11 cellular contexts compared by ENCODE assay signal in the genomic region with DNA sequence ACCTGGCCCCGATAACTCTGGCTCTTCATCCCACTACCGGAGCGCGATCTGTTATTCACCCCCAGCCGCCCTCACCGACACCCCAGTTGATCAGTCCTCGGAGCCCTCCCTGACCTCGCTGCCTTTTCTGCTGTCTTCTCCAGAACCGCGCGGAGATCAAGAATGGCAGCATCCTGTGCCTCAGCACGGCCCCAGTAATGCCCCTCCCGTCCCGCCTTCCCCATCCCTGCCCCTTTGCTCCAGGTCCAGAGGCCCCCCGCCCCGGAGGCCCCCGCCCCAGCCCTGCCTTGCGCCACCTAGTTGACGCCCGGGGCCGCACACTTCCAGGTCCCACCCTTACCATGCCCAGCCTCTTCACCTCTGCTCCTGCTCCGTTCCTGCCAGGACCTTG. TPM values are rescaled to one million over a fixed set of nuclear protein-coding genes. Genes with fewer than 3 reads are reported as not detected.
DNase-seq lines count a peak whose midpoint lies in the region; ATAC-seq, FAIRE-seq and TF ChIP-seq lines count a peak whose summit lies in the region.
"Had no signal": no experiment of that assay in that cellular context is flagged by ENCODE, and none has a peak within 500 bp of the region (broad histone marks: within the 10 kb centered on the region; RNA-seq: fewer than 3 reads in every experiment).

No MANE protein-coding gene starts in this region.

- no peaks in the 10 kb centered on the region for H3K9me1 ChIP-seq in K562 (ENCODE audit: control insufficient read depth, insufficient read depth, low read length)

- H3K27me3 ChIP-seq in HCT116 (ENCODE audit: insufficient read depth, low read length) = no peaks in the 10 kb centered on the region
- H3K27me3 ChIP-seq in K562 (ENCODE audit: control insufficient read depth in 2 of 2, insufficient read depth in 2 of 2, low read length in 2 of 2) = no peaks in the 10 kb centered on the region
- no peaks in the 10 kb centered on the region for H3K27me3 ChIP-seq in rectal smooth muscle tissue (ENCODE audit: control insufficient read depth, insufficient read depth, low read length)

- TF ChIP-seq POLR2A in HCT116 (IDR thresholded peaks at IDR 0.05; ENCODE audit: borderline replicate concordance, extremely low read depth, insufficient read depth, insufficient read length) (peak; percentile 20), K562 (conservative IDR thresholded peaks at IDR 0.05) (no peak)

- 97% methylated on average over 5 of the region's 22 CpGs for WGBS in K562 (ENCODE audit: insufficient coverage, low coverage, missing lambda C conversion rate)

- H3K36me3 ChIP-seq in HCT116 (ENCODE audit: control insufficient read depth in 1 of 2, insufficient read depth in 2 of 2, low read length in 2 of 2) (peaks cover 27 to 39% of the 10 kb centered on the region in 2 experiments; a peak in 3 of 4 replicates), K562 (ENCODE audit: control insufficient read depth, insufficient read depth, low read length) (peaks cover 91% of the 10 kb centered on the region), rectal smooth muscle tissue (ENCODE audit: control insufficient read depth, insufficient read depth, low read length) (peaks cover 42% of the 10 kb centered on the region)

- BruUV-seq in HCT116 (replicated peaks; lab: Mats Ljungman, UMichigan) (no TSS peak), K562 (replicated peaks; lab: Mats Ljungman, UMichigan) (no TSS peak)

- CTCF ChIA-PET in HCT116 (lab: Charles Lee) = interaction anchor here (0.7 to 2.3 kb wide), 6 partner anchors 13 to 305 kb away, joined by 4 to 13 read pairs (median 8); a partner anchor contains a TSS
- CTCF ChIA-PET in K562 (lab: Yijun Ruan, JAX; ENCODE audit: low intra/inter-chr PET ratio) = no interaction called here

- in situ Hi-C loops in K562 (cut with MboI) (no loop called here), KBM-7 (cut with MboI; ENCODE audit: low pct_unique_long_range_greater_than_20kb, low sequenced_read_pairs) (no loop called here)

- H3K9ac ChIP-seq in HCT116 (ENCODE audit: low read length) = peak overlapping the region; percentile 75
- H3K9ac ChIP-seq in K562 (ENCODE audit: insufficient read depth in 1 of 2, low read depth in 2 of 2, low read length in 2 of 2) = peak overlapping the region in 1 of 2 experiments; percentile 9; a peak in 1 of 4 replicates
- H3K9ac ChIP-seq in rectal smooth muscle tissue (ENCODE audit: low read length) = no peak overlapping the region

- intact Hi-C loops in HCT116 (cut with micrococcal nuclease) = no loop called here
- intact Hi-C loops in K562 (cut with micrococcal nuclease) = no loop called here

- POLR2A ChIA-PET in HCT116 (lab: Charles Lee) = interaction anchor here (0.7 to 2.3 kb wide), 2 partner anchors 42 to 45 kb away, joined by 8 read pairs; no protein-coding TSS in a partner anchor
- POLR2A ChIA-PET in K562 (lab: Yijun Ruan, JAX) = interaction anchor here (0.6 to 0.9 kb wide), 4 partner anchors 9 to 44 kb away, joined by 3 to 7 read pairs (median 4); no protein-coding TSS in a partner anchor

- no peak overlapping the region for H3K4me3 Mint-ChIP-seq in stimulated activated effector memory CD8-positive, alpha-beta T cell treated with anti-CD3 and anti-CD28 coated beads, Interleukin-12 subunit alpha, Interleukin-12 subunit beta, amount 100 ng/mL, for 72 hours

- H3K36me3 Mint-ChIP-seq in stimulated activated effector memory CD8-positive, alpha-beta T cell treated with anti-CD3 and anti-CD28 coated beads, Interleukin-12 subunit alpha, Interleukin-12 subunit beta, amount 100 ng/mL, for 72 hours = peaks cover 87% of the 10 kb centered on the region

- H3K4me1 Mint-ChIP-seq in stimulated activated effector memory CD8-positive, alpha-beta T cell treated with anti-CD3 and anti-CD28 coated beads, Interleukin-12 subunit alpha, Interleukin-12 subunit beta, amount 100 ng/mL, for 72 hours = peaks cover 20% of the 10 kb centered on the region

- TF ChIP-seq CTCF in HCT116 (IDR thresholded peaks at IDR 0.05 in 2 of 3, conservative IDR thresholded peaks at IDR 0.05 in 1 of 3; ENCODE audit: borderline replicate concordance in 1 of 3, insufficient read depth in 1 of 3, low read depth in 2 of 3, low read length in 2 of 3) (peak in 2 of 3 experiments; percentile 31 to 48; a peak in 3 of 6 replicates), K562 (IDR thresholded peaks at IDR 0.05 in 2 of 3, conservative IDR thresholded peaks at IDR 0.05 in 1 of 3; ENCODE audit: insufficient read depth in 2 of 3, low read depth in 1 of 3, low read length in 3 of 3) (no peak)

- H3K27ac ChIP-seq in HCT116 (ENCODE audit: low read depth, low read length) (peak overlapping the region; percentile 99), K562 (ENCODE audit: extremely low read depth, low read depth, low read length) (no peak overlapping the region), rectal smooth muscle tissue (ENCODE audit: low read depth, low read length) (no peak overlapping the region)

- peaks cover 29% of the 10 kb centered on the region for H3K79me2 ChIP-seq in HCT116 (ENCODE audit: insufficient read depth, low read length)
- H3K79me2 ChIP-seq in K562 (ENCODE audit: control insufficient read depth, insufficient read depth, low read length) = peaks cover 11% of the 10 kb centered on the region; the same call in 2 of the 3 replicates

- DNase-seq in HCT116 (ENCODE audit: low read depth, low spot score) (no peak), K562 (ENCODE audit: extremely low read depth in 1 of 4, low spot score in 3 of 4) (no peak), KBM-7 (no peak), DMS 273 treated with DMSO at 0.1 percent for 48 hours (lab: John Stamatoyannopoulos, UW) (no peak)
- no peak for DNase-seq in stimulated activated effector memory CD8-positive, alpha-beta T cell treated with anti-CD3 and anti-CD28 coated beads, Interleukin-12 subunit alpha, Interleukin-12 subunit beta, amount 100 ng/mL, for 72 hours (ENCODE audit: low spot score in 2 of 2)
- no peak for DNase-seq in activated CD4-positive, alpha-beta T cell treated with anti-CD3 and anti-CD28 coated beads, Interleukin-2, amount 50 U/mL, for 4 hours
- DNase-seq: erythroblast; NCI-H774; stimulated activated CD8-positive, alpha-beta memory T cell treated with anti-CD3 and anti-CD28 coated beads, Interleukin-4, amount 100 ng/mL, for 48 hours had no signal

- no peaks in the 10 kb centered on the region for H3K9me3 Mint-ChIP-seq in stimulated activated effector memory CD8-positive, alpha-beta T cell treated with anti-CD3 and anti-CD28 coated beads, Interleukin-12 subunit alpha, Interleukin-12 subunit beta, amount 100 ng/mL, for 72 hours

- H3K4me3 ChIP-seq in HCT116 (replicated peaks in 1 of 2; ENCODE audit: low read depth in 1 of 2, low read length in 2 of 2) (peak overlapping the region; percentile 78), K562 (no peak overlapping the region), iPS-18c (ENCODE audit: insufficient read depth, low read depth, low read length) (peak overlapping the region; percentile 70), rectal smooth muscle tissue (ENCODE audit: low read length) (peak overlapping the region; percentile 51)

- FAIRE-seq in K562 (lab: Jason Lieb, UNC) = no peak

- peaks cover 15 to 33% of the 10 kb centered on the region in 2 experiments for H3K4me1 ChIP-seq in HCT116 (ENCODE audit: control insufficient read depth in 1 of 2, insufficient read depth in 2 of 2, low read length in 2 of 2)
- peaks cover 0 to 48% of the 10 kb centered on the region in 2 experiments; a peak in 4 of 5 replicates for H3K4me1 ChIP-seq in K562 (replicated peaks in 1 of 2; ENCODE audit: control insufficient read depth in 2 of 2, insufficient read depth in 2 of 2, low read length in 2 of 2)
- no peaks in the 10 kb centered on the region for H3K4me1 ChIP-seq in rectal smooth muscle tissue (ENCODE audit: control insufficient read depth, insufficient read depth, low read length)

- H4K20me1 ChIP-seq in HCT116 (ENCODE audit: insufficient read depth) (no peaks in the 10 kb centered on the region; the same call in 1 of the 2 replicates), K562 (replicated peaks; ENCODE audit: control insufficient read depth, insufficient read depth, low read length) (no peaks in the 10 kb centered on the region)

- RAD21 ChIA-PET in HCT116 (lab: Charles Lee; ENCODE audit: low non-redundant PET in 1 of 2, low total read pairs in 2 of 2, uncharacterized antibody in 2 of 2, unreplicated experiment in 2 of 2) = no interaction called here

- TF ChIP-seq EP300 in K562 (IDR thresholded peaks at IDR 0.05; ENCODE audit: low read length) = no peak

- no peak overlapping the region for H2AFZ ChIP-seq in HCT116 (ENCODE audit: low read depth, low read length, poor library complexity, severe bottlenecking)
- no peak overlapping the region for H2AFZ ChIP-seq in K562 (ENCODE audit: low read depth, low read length)

- H3K4me2 ChIP-seq in HCT116 (ENCODE audit: low read length) (peak overlapping the region; percentile 97), K562 (ENCODE audit: insufficient read depth, low read length) (no peak overlapping the region)

- ATAC-seq in HCT116 (peak; percentile 61), K562 (0 out of 3 replicates have a peak, but pooled peaks have one; percentile 10)
- ATAC-seq in stimulated activated effector memory CD8-positive, alpha-beta T cell treated with anti-CD3 and anti-CD28 coated beads, Interleukin-12 subunit alpha, Interleukin-12 subunit beta, amount 100 ng/mL, for 72 hours = no peak

- H3K9me2 ChIP-seq in HCT116 (ENCODE audit: insufficient read depth) = no peaks in the 10 kb centered on the region

- H3K27ac Mint-ChIP-seq in stimulated activated effector memory CD8-positive, alpha-beta T cell treated with anti-CD3 and anti-CD28 coated beads, Interleukin-12 subunit alpha, Interleukin-12 subunit beta, amount 100 ng/mL, for 72 hours = no peak overlapping the region

- H3K9me3 ChIP-seq in HCT116 (ENCODE audit: control insufficient read depth in 1 of 2, insufficient read depth in 1 of 2, low read depth in 1 of 2, low read length in 2 of 2) (no peaks in the 10 kb centered on the region), K562 (replicated peaks; ENCODE audit: control insufficient read depth, insufficient read depth, low read depth, low read length) (no peaks in the 10 kb centered on the region), iPS-18c (ENCODE audit: control insufficient read depth, insufficient read depth, low read length) (peaks cover 2% of the 10 kb centered on the region)

- TF ChIP-seq RAD21 in HCT116 (IDR thresholded peaks at IDR 0.05; ENCODE audit: low read depth) = no peak
- TF ChIP-seq RAD21 in K562 (CRISPR knock-in tag; conservative IDR thresholded peaks at IDR 0.05 in 1 of 2, IDR thresholded peaks at IDR 0.05 in 1 of 2) = no peak

RNA-seq across cellular contexts. Expression of a gene that starts 0.9 kb away (rescaled TPM):
- total RNA-seq in HCT116 (2021; ENCODE audit: unreplicated experiment) (45.8 TPM), K562 (2014; rRNA removed) (1.9 and 3.1 TPM in 2 replicates), K562 (2014; rRNA removed; fragmentation: Illumina TruSeq; extraction: Trizol) (0.48 and 0.58 TPM in 2 replicates), K562 (2015; rRNA removed; fragmentation: Illumina TruSeq; extraction: Trizol) (1.5 and 1.7 TPM in 2 replicates), K562 (2021) (3.9 and 4.6 TPM in 2 replicates)
- 53.4 and 60.6 TPM in 2 replicates for polyA plus RNA-seq in HCT116 (2012)
- 12.1 and 42.9 TPM in 2 replicates for total RNA-seq in K562 (2011; cell fraction: chromatin; rRNA removed; ENCODE audit: low replicate concordance)
- 32.0 and 40.1 TPM in 2 replicates for total RNA-seq in K562 (2011; cell fraction: nucleolus; rRNA removed)
- 12.4 and 17.4 TPM in 2 replicates for total RNA-seq in K562 (2011; cell fraction: nucleoplasm; rRNA removed)
- polyA plus RNA-seq in K562 (2011; rRNA removed) (2.5 and 4.0 TPM in 2 replicates), K562 (2014; fragmentation: Illumina TruSeq; extraction: Trizol) (0.82 and 1.3 TPM in 2 replicates), K562 (2014; fragmentation: Nextera tagmentation; extraction: Ambion mirVana) (under 1 TPM; 0.04 to 0.06 TPM), K562 (2014; rRNA removed) (5.1 and 5.2 TPM in 2 replicates)
- polyA plus RNA-seq in K562 (2011; cell fraction: cytosol; rRNA removed) = 2.2 and 3.1 TPM in 2 replicates
- 35.2 and 59.8 TPM in 2 replicates for polyA plus RNA-seq in K562 (2011; cell fraction: nucleus; rRNA removed)
- 3.7 and 5.7 TPM in 2 replicates for polyA plus RNA-seq in K562 (2012)
- polyA minus RNA-seq in K562 (2011; rRNA and poly(A)+ RNA removed) = 0.51 and 0.53 TPM in 2 replicates
- 0.57 and 1.3 TPM in 2 replicates for polyA minus RNA-seq in K562 (2011; cell fraction: cytosol; rRNA and poly(A)+ RNA removed)
- 5.8 and 7.3 TPM in 2 replicates for polyA minus RNA-seq in K562 (2011; cell fraction: nucleus; rRNA and poly(A)+ RNA removed)

RNA-seq across cellular contexts. Expression of a gene that starts 7.8 kb away (rescaled TPM):
- total RNA-seq in HCT116 (2021; ENCODE audit: unreplicated experiment) = 114 TPM
- 92.8 and 99.8 TPM in 2 replicates for polyA plus RNA-seq in HCT116 (2012)
- total RNA-seq in K562 (2011; cell fraction: chromatin; rRNA removed; ENCODE audit: low replicate concordance) = 211 and 651 TPM in 2 replicates
- 388 and 435 TPM in 2 replicates for total RNA-seq in K562 (2011; cell fraction: nucleolus; rRNA removed)
- total RNA-seq in K562 (2011; cell fraction: nucleoplasm; rRNA removed) = 240 and 280 TPM in 2 replicates
- 109 and 145 TPM in 2 replicates for total RNA-seq in K562 (2014; rRNA removed)
- total RNA-seq in K562 (2014; rRNA removed; fragmentation: Illumina TruSeq; extraction: Trizol) = 52.8 and 64.0 TPM in 2 replicates
- 105 and 106 TPM in 2 replicates for total RNA-seq in K562 (2015; rRNA removed; fragmentation: Illumina TruSeq; extraction: Trizol)
- 114 and 115 TPM in 2 replicates for total RNA-seq in K562 (2021)
- 83.4 and 101 TPM in 2 replicates for polyA plus RNA-seq in K562 (2011; rRNA removed)
- 110 and 215 TPM in 2 replicates for polyA plus RNA-seq in K562 (2011; cell fraction: cytosol; rRNA removed)
- 277 and 411 TPM in 2 replicates for polyA plus RNA-seq in K562 (2011; cell fraction: nucleus; rRNA removed)
- polyA plus RNA-seq in K562 (2012) = 96.3 and 105 TPM in 2 replicates
- polyA plus RNA-seq in K562 (2014; fragmentation: Illumina TruSeq; extraction: Trizol) = 127 and 129 TPM in 2 replicates
- 10 to 100 TPM in 1 of 2 experiments, 1 to 10 TPM in 1; 9.7 to 18.9 TPM for polyA plus RNA-seq in K562 (2014; fragmentation: Nextera tagmentation; extraction: Ambion mirVana)
- polyA plus RNA-seq in K562 (2014; rRNA removed) = 139 and 150 TPM in 2 replicates
- polyA minus RNA-seq in K562 (2011; rRNA and poly(A)+ RNA removed) = 61.7 and 80.1 TPM in 2 replicates
- 51.9 and 58.9 TPM in 2 replicates for polyA minus RNA-seq in K562 (2011; cell fraction: cytosol; rRNA and poly(A)+ RNA removed)
- polyA minus RNA-seq in K562 (2011; cell fraction: nucleus; rRNA and poly(A)+ RNA removed) = 108 and 112 TPM in 2 replicates

RNA-seq across cellular contexts. Expression of a gene that starts 9.9 kb away (rescaled TPM):
- total RNA-seq in HCT116 (2021; ENCODE audit: unreplicated experiment) (0.30 TPM), K562 (2014; rRNA removed) (0.12 TPM in 1 of 2 replicates, not detected in the other), K562 (2014; rRNA removed; fragmentation: Illumina TruSeq; extraction: Trizol) (not detected in 2 replicates), K562 (2015; rRNA removed; fragmentation: Illumina TruSeq; extraction: Trizol) (not detected in 2 replicates), K562 (2021) (not detected in 2 replicates)
- 0.14 and 0.16 TPM in 2 replicates for polyA plus RNA-seq in HCT116 (2012)
- total RNA-seq in K562 (2011; cell fraction: chromatin; rRNA removed; ENCODE audit: low replicate concordance) = not detected in 2 replicates
- not detected in 2 replicates for total RNA-seq in K562 (2011; cell fraction: nucleolus; rRNA removed)
- not detected in 2 replicates for total RNA-seq in K562 (2011; cell fraction: nucleoplasm; rRNA removed)
- polyA plus RNA-seq in K562 (2011; rRNA removed) (0.08 TPM in 1 of 2 replicates, not detected in the other), K562 (2014; fragmentation: Illumina TruSeq; extraction: Trizol) (not detected in 2 replicates), K562 (2014; fragmentation: Nextera tagmentation; extraction: Ambion mirVana) (not detected), K562 (2014; rRNA removed) (not detected in 2 replicates)
- polyA plus RNA-seq in K562 (2011; cell fraction: cytosol; rRNA removed) = 0.04 and 0.12 TPM in 2 replicates
- 0.11 TPM in 1 of 2 replicates, not detected in the other for polyA plus RNA-seq in K562 (2011; cell fraction: nucleus; rRNA removed)
- polyA plus RNA-seq in K562 (2012) = 0.10 and 0.11 TPM in 2 replicates
- not detected in 2 replicates for polyA minus RNA-seq in K562 (2011; rRNA and poly(A)+ RNA removed)
- polyA minus RNA-seq in K562 (2011; cell fraction: cytosol; rRNA and poly(A)+ RNA removed) = not detected in 2 replicates
- polyA minus RNA-seq in K562 (2011; cell fraction: nucleus; rRNA and poly(A)+ RNA removed) = not detected in 2 replicates

RNA-seq across cellular contexts. Expression of a gene that starts 16.0 kb away (rescaled TPM):
- total RNA-seq in HCT116 (2021; ENCODE audit: unreplicated experiment) (38.7 TPM), K562 (2014; rRNA removed) (10.3 and 13.2 TPM in 2 replicates), K562 (2014; rRNA removed; fragmentation: Illumina TruSeq; extraction: Trizol) (5.6 and 6.0 TPM in 2 replicates), K562 (2015; rRNA removed; fragmentation: Illumina TruSeq; extraction: Trizol) (9.2 and 9.9 TPM in 2 replicates), K562 (2021) (16.6 and 16.9 TPM in 2 replicates)
- polyA plus RNA-seq in HCT116 (2012) = 29.7 and 41.0 TPM in 2 replicates
- 49.6 and 111 TPM in 2 replicates for total RNA-seq in K562 (2011; cell fraction: chromatin; rRNA removed; ENCODE audit: low replicate concordance)
- total RNA-seq in K562 (2011; cell fraction: nucleolus; rRNA removed) = 67.4 and 83.6 TPM in 2 replicates
- total RNA-seq in K562 (2011; cell fraction: nucleoplasm; rRNA removed) = 53.7 and 59.5 TPM in 2 replicates
- polyA plus RNA-seq in K562 (2011; rRNA removed) (13.4 and 17.8 TPM in 2 replicates), K562 (2014; fragmentation: Illumina TruSeq; extraction: Trizol) (10.6 and 12.0 TPM in 2 replicates), K562 (2014; fragmentation: Nextera tagmentation; extraction: Ambion mirVana) (1 to 10 TPM; 3.4 to 3.8 TPM), K562 (2014; rRNA removed) (20.5 and 27.5 TPM in 2 replicates)
- 19.3 and 25.9 TPM in 2 replicates for polyA plus RNA-seq in K562 (2011; cell fraction: cytosol; rRNA removed)
- 127 and 197 TPM in 2 replicates for polyA plus RNA-seq in K562 (2011; cell fraction: nucleus; rRNA removed)
- 18.3 and 21.0 TPM in 2 replicates for polyA plus RNA-seq in K562 (2012)
- polyA minus RNA-seq in K562 (2011; rRNA and poly(A)+ RNA removed) = 5.0 and 6.0 TPM in 2 replicates
- polyA minus RNA-seq in K562 (2011; cell fraction: cytosol; rRNA and poly(A)+ RNA removed) = 5.5 and 9.5 TPM in 2 replicates
- polyA minus RNA-seq in K562 (2011; cell fraction: nucleus; rRNA and poly(A)+ RNA removed) = 28.1 and 37.3 TPM in 2 replicates

RNA-seq across cellular contexts. Expression of a gene that starts 27.1 kb away (rescaled TPM):
- 36.1 TPM for total RNA-seq in HCT116 (2021; ENCODE audit: unreplicated experiment)
- polyA plus RNA-seq in HCT116 (2012) = 40.8 and 44.3 TPM in 2 replicates
- total RNA-seq in K562 (2011; cell fraction: chromatin; rRNA removed; ENCODE audit: low replicate concordance) = 63.5 and 134 TPM in 2 replicates
- total RNA-seq in K562 (2011; cell fraction: nucleolus; rRNA removed) = 154 and 182 TPM in 2 replicates
- 105 and 122 TPM in 2 replicates for total RNA-seq in K562 (2011; cell fraction: nucleoplasm; rRNA removed)
- 43.6 and 46.8 TPM in 2 replicates for total RNA-seq in K562 (2014; rRNA removed)
- total RNA-seq in K562 (2014; rRNA removed; fragmentation: Illumina TruSeq; extraction: Trizol) = 25.2 and 31.8 TPM in 2 replicates
- total RNA-seq in K562 (2015; rRNA removed; fragmentation: Illumina TruSeq; extraction: Trizol) = 33.3 and 37.4 TPM in 2 replicates
- total RNA-seq in K562 (2021) = 46.5 and 54.3 TPM in 2 replicates
- 55.8 and 67.8 TPM in 2 replicates for polyA plus RNA-seq in K562 (2011; rRNA removed)
- 113 and 129 TPM in 2 replicates for polyA plus RNA-seq in K562 (2011; cell fraction: cytosol; rRNA removed)
- polyA plus RNA-seq in K562 (2011; cell fraction: nucleus; rRNA removed) = 65.0 and 95.7 TPM in 2 replicates
- polyA plus RNA-seq in K562 (2012) = 48.4 and 51.3 TPM in 2 replicates
- polyA plus RNA-seq in K562 (2014; fragmentation: Illumina TruSeq; extraction: Trizol) = 54.1 and 61.7 TPM in 2 replicates
- 100 to 1,000 TPM; 233 to 239 TPM for polyA plus RNA-seq in K562 (2014; fragmentation: Nextera tagmentation; extraction: Ambion mirVana)
- polyA plus RNA-seq in K562 (2014; rRNA removed) = 64.4 and 72.6 TPM in 2 replicates
- 48.1 and 54.8 TPM in 2 replicates for polyA minus RNA-seq in K562 (2011; rRNA and poly(A)+ RNA removed)
- 21.3 and 27.6 TPM in 2 replicates for polyA minus RNA-seq in K562 (2011; cell fraction: cytosol; rRNA and poly(A)+ RNA removed)
- 32.0 and 42.5 TPM in 2 replicates for polyA minus RNA-seq in K562 (2011; cell fraction: nucleus; rRNA and poly(A)+ RNA removed)

Comparison
In these comparisons a context has a peak if more than half of its experiments do, and no peak if none do; other contexts are left out.
1. CTCF ChIP-seq: peak in HCT116 (2 of 3); none in K562 (0 of 3).